In genomic region chr17:50056961-50057330, GRCh38 we compare ENCODE assay signal across 8 cellular contexts. TPM values are rescaled to one million over a fixed set of nuclear protein-coding genes. Genes with fewer than 3 reads are reported as not detected.
DNase-seq lines count a peak whose midpoint lies in the region; ATAC-seq and TF ChIP-seq lines count a peak whose summit lies in the region.

No MANE protein-coding gene starts in this region.

- H3K9me2 ChIP-seq in GM23248 (ENCODE audit: insufficient read depth): no peaks in the 10 kb centered on the region

- TF ChIP-seq CTCF in foreskin keratinocyte (conservative IDR thresholded peaks at IDR 0.05) (no peak), sigmoid colon (IDR thresholded peaks at IDR 0.05) (no peak)

- peak overlapping the region; percentile 90 for H3K4me2 ChIP-seq in GM23248 (ENCODE audit: unreplicated experiment)

- peak overlapping the region; percentile 97 for H3K27ac ChIP-seq in GM23248
- peak overlapping the region; percentile 83 for H3K27ac ChIP-seq in foreskin keratinocyte
- H3K27ac ChIP-seq in sigmoid colon: peak overlapping the region; percentile 91 to 96 (median 94)

- H3K27ac Mint-ChIP-seq in T-helper 17 cell: peak overlapping the region; percentile 24

- no peak for TF ChIP-seq POLR2A in sigmoid colon (IDR thresholded peaks at IDR 0.05)

- peaks cover 24% of the 10 kb centered on the region for H3K4me1 Mint-ChIP-seq in T-helper 17 cell

- H4K20me1 ChIP-seq in GM23248 (ENCODE audit: insufficient read depth): no peaks in the 10 kb centered on the region

- no peaks in the 10 kb centered on the region for H3K27me3 Mint-ChIP-seq in T-helper 17 cell

- 43 to 46% methylated on average over 15 of the region's 15 CpGs for WGBS in GM23248 (ENCODE audit: low coverage in 1 of 2, low lambda C conversion rate in 2 of 2, missing lambda C conversion rate in 2 of 2), 2 experiments
- 4 to 25% methylated on average over 15 of the region's 15 CpGs for WGBS in sigmoid colon, 2 donors

- H3K9ac ChIP-seq in GM23248: peak overlapping the region; percentile 83

- H3F3A ChIP-seq in GM23248 (ENCODE audit: insufficient read depth): peaks cover 61% of the 10 kb centered on the region

- no peaks in the 10 kb centered on the region for H3K36me3 ChIP-seq in GM23248 (ENCODE audit: low read depth)
- no peaks in the 10 kb centered on the region for H3K36me3 ChIP-seq in sigmoid colon

- peak; percentile 78 for DNase-seq in GM23248
- DNase-seq in T-helper 17 cell: no peak
- no peak for DNase-seq in foreskin keratinocyte
- DNase-seq in sigmoid colon: no peak
- no peak for DNase-seq in cerebellum (ENCODE audit: low spot score)

- in situ Hi-C loops in GM23248 (cut with MboI): no loop called here

- H2AFZ ChIP-seq in GM23248: peak overlapping the region; percentile 70; the same call in 1 of the 2 replicates

- H3K27me3 ChIP-seq in GM23248 (replicated peaks; ENCODE audit: insufficient read depth) (no peaks in the 10 kb centered on the region), foreskin keratinocyte (no peaks in the 10 kb centered on the region), sigmoid colon (no peaks in the 10 kb centered on the region)

- H3K4me1 ChIP-seq in GM23248 (ENCODE audit: insufficient read depth) (peaks cover 70% of the 10 kb centered on the region), foreskin keratinocyte (peaks cover 15% of the 10 kb centered on the region), sigmoid colon (peaks cover 0 to 77% (median 62%) of the 10 kb centered on the region in 4 donors)

- peak overlapping the region; percentile 96 for H3K4me3 Mint-ChIP-seq in T-helper 17 cell

- ATAC-seq in T-helper 17 cell (no peak), foreskin keratinocyte (no peak), HG03571 (IDR thresholded peaks at IDR 0.05; ENCODE audit: unreplicated experiment) (no peak), HG02852 (IDR thresholded peaks at IDR 0.05; ENCODE audit: unreplicated experiment) (no peak), HG02884 (IDR thresholded peaks at IDR 0.05; ENCODE audit: unreplicated experiment) (no peak)

- peaks cover 86% of the 10 kb centered on the region for H3K79me2 ChIP-seq in GM23248 (ENCODE audit: insufficient read depth)

- peak overlapping the region; percentile 83 for H3K4me3 ChIP-seq in GM23248
- H3K4me3 ChIP-seq in sigmoid colon: peak overlapping the region; percentile 63 to 89 (median 80)

- H3K9me3 ChIP-seq in GM23248 (ENCODE audit: low read depth) (no peaks in the 10 kb centered on the region), T-helper 17 cell (ENCODE audit: control insufficient read depth, low read length, poor library complexity, severe bottlenecking) (no peaks in the 10 kb centered on the region), sigmoid colon (no peaks in the 10 kb centered on the region)

- intact Hi-C loops in sigmoid colon (cut with DNase I): loop anchor here (1.0 kb wide), 1 partner anchor 30 kb away; no protein-coding TSS in a partner anchor

- H3K36me3 Mint-ChIP-seq in T-helper 17 cell (ENCODE audit: low read depth): no peaks in the 10 kb centered on the region

- no peak for TF ChIP-seq EP300 in sigmoid colon (IDR thresholded peaks at IDR 0.05)

RNA-seq across cellular contexts. Expression of gene ITGA3, which starts 1.0 kb away (rescaled TPM):
- 321 and 330 TPM in 2 replicates for total RNA-seq in GM23248 (2014; rRNA removed; shearing (Covaris generic))
- polyA plus RNA-seq in GM23248 (2016; fragmentation: Nextera tagmentation; extraction: Ambion mirVana): 105 and 111 TPM in 2 replicates
- 10 to 100 TPM in 1 of 2 donors, 1 to 10 TPM in 1; 8.0 to 10.6 TPM for total RNA-seq in T-helper 17 cell
- total RNA-seq in foreskin keratinocyte: 1,046 and 1,112 TPM in 2 replicates
- polyA plus RNA-seq in foreskin keratinocyte: 633 and 656 TPM in 2 replicates
- 10 to 100 TPM; 19.9 to 54.0 (median 39.5) TPM for total RNA-seq in sigmoid colon
- 10 to 100 TPM; 15.6 to 85.1 (median 17.1) TPM for polyA plus RNA-seq in sigmoid colon
- 22.9 TPM for total RNA-seq in cerebellum

RNA-seq across cellular contexts. Expression of gene PDK2, which starts 38.2 kb away (rescaled TPM):
- 25.9 and 30.2 TPM in 2 replicates for total RNA-seq in GM23248 (2014; rRNA removed; shearing (Covaris generic))
- polyA plus RNA-seq in GM23248 (2016; fragmentation: Nextera tagmentation; extraction: Ambion mirVana): 48.1 and 56.0 TPM in 2 replicates
- total RNA-seq in T-helper 17 cell: 10 to 100 TPM; 19.9 to 20.9 TPM
- 7.3 and 7.5 TPM in 2 replicates for total RNA-seq in foreskin keratinocyte
- polyA plus RNA-seq in foreskin keratinocyte: 6.9 and 7.5 TPM in 2 replicates
- 10 to 100 TPM; 40.3 to 82.8 (median 45.7) TPM for total RNA-seq in sigmoid colon
- 10 to 100 TPM; 23.1 to 56.5 (median 43.9) TPM for polyA plus RNA-seq in sigmoid colon
- total RNA-seq in cerebellum: 21.3 TPM
